19 cellular contexts compared by ENCODE assay signal in the genomic region with DNA sequence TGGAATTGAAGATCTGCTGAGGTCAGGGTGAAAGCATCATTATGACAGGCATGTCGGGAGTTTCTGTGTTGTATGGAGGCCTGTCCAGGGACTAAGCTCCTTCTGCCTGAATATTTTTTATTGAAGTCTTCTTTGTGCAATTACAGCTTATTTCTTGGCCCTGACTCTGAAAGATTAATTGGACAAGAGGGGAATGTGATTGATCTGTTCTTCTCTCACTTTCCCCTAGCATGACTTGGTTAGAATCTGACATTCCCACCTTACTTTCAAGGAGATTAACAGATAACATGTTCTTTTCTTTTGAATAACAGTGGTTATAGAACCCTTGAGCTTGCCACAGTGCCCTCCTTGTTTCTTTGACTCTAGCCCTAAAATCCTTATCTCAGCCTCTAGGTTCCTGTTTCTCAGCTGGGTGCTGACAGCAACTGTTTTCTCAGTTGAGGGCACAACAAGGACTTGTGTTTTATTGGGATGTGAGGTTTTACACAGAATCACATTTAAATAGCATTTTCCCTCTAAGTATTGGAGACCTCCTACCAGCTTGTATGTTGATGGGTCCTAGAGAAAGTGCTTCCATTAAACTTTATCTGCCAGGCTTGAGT. TPM values are rescaled to one million over a fixed set of nuclear protein-coding genes. Genes with fewer than 3 reads are reported as not detected.
DNase-seq lines count a peak whose midpoint lies in the region; ATAC-seq and TF ChIP-seq lines count a peak whose summit lies in the region.
"Had no signal": no experiment of that assay in that cellular context is flagged by ENCODE, and none has a peak within 500 bp of the region (broad histone marks: within the 10 kb centered on the region; RNA-seq: fewer than 3 reads in every experiment).

No MANE protein-coding gene starts in this region.

- peaks cover 42% of the 10 kb centered on the region; the same call in 1 of the 2 replicates for H3K79me2 ChIP-seq in Loucy (ENCODE audit: insufficient read depth, low read length)

- H2BK5ac ChIP-seq in mesenchymal stem cell (ENCODE audit: low read depth, low read length, poor library complexity, severe bottlenecking): no peak overlapping the region

- H3K79me1 ChIP-seq in mesenchymal stem cell (replicated peaks; ENCODE audit: low read length, poor library complexity, severe bottlenecking): peaks cover 13% of the 10 kb centered on the region

- no peak overlapping the region for H3K4me3 Mint-ChIP-seq in CD8-positive, alpha-beta T cell
- H3K4me3 Mint-ChIP-seq in activated T-helper 17 cell treated with anti-CD3 and anti-CD28 coated beads, Interleukin-2, amount 50 U/mL, for 72 hours: no peak overlapping the region

- H3K9me3 Mint-ChIP-seq in CD8-positive, alpha-beta T cell: peaks cover 12% of the 10 kb centered on the region
- peaks cover 4% of the 10 kb centered on the region for H3K9me3 Mint-ChIP-seq in activated T-helper 17 cell treated with anti-CD3 and anti-CD28 coated beads, Interleukin-2, amount 50 U/mL, for 72 hours

- H3K27ac ChIP-seq in CD8-positive, alpha-beta T cell (ENCODE audit: low read depth, low read length): no peak overlapping the region
- no peak overlapping the region for H3K27ac ChIP-seq in mesenchymal stem cell (ENCODE audit: low read length, poor library complexity, severe bottlenecking)
- H3K27ac ChIP-seq: Peyer's patch had no signal

- no peaks in the 10 kb centered on the region for H3K27me3 Mint-ChIP-seq in CD8-positive, alpha-beta T cell (ENCODE audit: low read depth)
- H3K27me3 Mint-ChIP-seq in activated T-helper 17 cell treated with anti-CD3 and anti-CD28 coated beads, Interleukin-2, amount 50 U/mL, for 72 hours: no peaks in the 10 kb centered on the region

- H3K18ac ChIP-seq in mesenchymal stem cell (ENCODE audit: low read depth in 1 of 2, low read length in 2 of 2): no peak overlapping the region

- no peaks in the 10 kb centered on the region for H3K9me2 ChIP-seq in Loucy (replicated peaks; ENCODE audit: low read depth, low read length)

- H3K4me3 ChIP-seq in CD8-positive, alpha-beta T cell (ENCODE audit: low read depth, low read length): no peak overlapping the region
- H3K4me3 ChIP-seq in Loucy (ENCODE audit: low read length, poor library complexity, severe bottlenecking) (no peak overlapping the region), mesenchymal stem cell (ENCODE audit: insufficient read depth in 1 of 2, low read depth in 1 of 2, low read length in 2 of 2) (no peak overlapping the region)
- H3K4me3 ChIP-seq: Peyer's patch had no signal

- peak overlapping the region; percentile 32 for H3K27ac Mint-ChIP-seq in CD8-positive, alpha-beta T cell
- peak overlapping the region; percentile 33 for H3K27ac Mint-ChIP-seq in activated T-helper 17 cell treated with anti-CD3 and anti-CD28 coated beads, Interleukin-2, amount 50 U/mL, for 72 hours

- H3K4ac ChIP-seq in mesenchymal stem cell (ENCODE audit: low read depth in 1 of 2, low read length in 2 of 2): no peak overlapping the region

- no peak overlapping the region for H2BK15ac ChIP-seq in mesenchymal stem cell (ENCODE audit: low read depth, poor library complexity, severe bottlenecking)

- no peak overlapping the region for H2AK5ac ChIP-seq in mesenchymal stem cell (ENCODE audit: low read length, severe bottlenecking)

- H4K8ac ChIP-seq in mesenchymal stem cell (ENCODE audit: low read length): no peak overlapping the region

- H3K4me2 ChIP-seq in Loucy (ENCODE audit: low read depth, low read length, poor library complexity, severe bottlenecking): peak overlapping the region; percentile 3
- H3K4me2 ChIP-seq in mesenchymal stem cell (ENCODE audit: low read length, poor library complexity, severe bottlenecking): no peak overlapping the region

- H3K9ac ChIP-seq in Loucy (ENCODE audit: low read depth, low read length, poor library complexity, severe bottlenecking): no peak overlapping the region
- no peak overlapping the region for H3K9ac ChIP-seq in mesenchymal stem cell (ENCODE audit: low read length)

- peaks cover 7% of the 10 kb centered on the region for H3K9me3 ChIP-seq in CD8-positive, alpha-beta T cell (ENCODE audit: low read length)
- H3K9me3 ChIP-seq in Loucy (ENCODE audit: insufficient read depth, low read depth, low read length) (peaks cover 19% of the 10 kb centered on the region; the same call in 1 of the 2 replicates), mesenchymal stem cell (ENCODE audit: control insufficient read depth, low read length) (peaks cover 6% of the 10 kb centered on the region)

- intact Hi-C loops in CD8-positive, alpha-beta T cell (cut with DNase I, micrococcal nuclease): no loop called here

- H3K23ac ChIP-seq in mesenchymal stem cell (ENCODE audit: low read length in 2 of 2): no peak overlapping the region

- H3F3A ChIP-seq in Loucy (ENCODE audit: low read depth): no peaks in the 10 kb centered on the region; the same call in 1 of the 2 replicates

- no peak overlapping the region for H2BK120ac ChIP-seq in mesenchymal stem cell (ENCODE audit: low read depth, low read length)

- ATAC-seq in CD8-positive, alpha-beta T cell: no peak
- ATAC-seq in activated T-helper 17 cell treated with anti-CD3 and anti-CD28 coated beads, Interleukin-2, amount 50 U/mL, for 72 hours (replicated peaks): no peak
- no peak for ATAC-seq in GM19035 (IDR thresholded peaks at IDR 0.05; ENCODE audit: unreplicated experiment)
- ATAC-seq: left cardiac atrium had no signal

- TF ChIP-seq CTCF in CD8-positive, alpha-beta T cell (IDR thresholded peaks at IDR 0.05): no peak
- no peak for TF ChIP-seq CTCF in Loucy (conservative IDR thresholded peaks at IDR 0.05; ENCODE audit: low read length)

- WGBS in mesenchymal stem cell: 36% methylated on average over 1 of the region's 1 CpG

- H3K14ac ChIP-seq in mesenchymal stem cell (ENCODE audit: low read length in 2 of 2): no peak overlapping the region

- peaks cover 18% of the 10 kb centered on the region for H3K36me3 Mint-ChIP-seq in CD8-positive, alpha-beta T cell
- peaks cover 36% of the 10 kb centered on the region for H3K36me3 Mint-ChIP-seq in activated T-helper 17 cell treated with anti-CD3 and anti-CD28 coated beads, Interleukin-2, amount 50 U/mL, for 72 hours (ENCODE audit: low read depth)

- no peaks in the 10 kb centered on the region for H4K20me1 ChIP-seq in Loucy (ENCODE audit: insufficient read depth, low read length, poor library complexity, severe bottlenecking)

- no peaks in the 10 kb centered on the region for H3K36me3 ChIP-seq in CD8-positive, alpha-beta T cell (ENCODE audit: insufficient read depth, low read length)
- H3K36me3 ChIP-seq in Loucy (ENCODE audit: insufficient read depth, low read length) (peaks cover 8% of the 10 kb centered on the region; the same call in 1 of the 2 replicates), mesenchymal stem cell (ENCODE audit: control insufficient read depth in 1 of 2, insufficient read depth in 2 of 2, low read depth in 1 of 2, low read length in 2 of 2) (peaks cover 0 to 5% of the 10 kb centered on the region in 2 experiments)
- H3K36me3 ChIP-seq: Peyer's patch had no signal

- DNase-seq in CD8-positive, alpha-beta T cell: no peak
- DNase-seq in mesenchymal stem cell: peak; percentile 21
- no peak for DNase-seq in AG20443 (ENCODE audit: low spot score)
- no peak for DNase-seq in dermis blood vessel endothelial cell
- no peak for DNase-seq in T-helper 2 cell
- DNase-seq: activated CD4-positive, alpha-beta T cell treated with anti-CD3 and anti-CD28 coated beads for 1 hour; activated naive CD4-positive, alpha-beta T cell treated with anti-CD3 and anti-CD28 coated beads, Interleukin-2, amount 50 U/mL, for 16 hours; activated T-cell treated with anti-CD3 and anti-CD28 coated beads for 4 hours; effector memory CD4-positive, alpha-beta T cell; hippocampal formation; left cardiac atrium; MM.1S; NCI-H2107; NCI-H748 treated with DMSO at 0.1 percent for 48 hours; Peyer's patch; T-helper 1 cell had no signal

- no peak overlapping the region for H2AFZ ChIP-seq in Loucy (ENCODE audit: low read length)
- H2AFZ ChIP-seq in mesenchymal stem cell (ENCODE audit: low read depth, low read length): no peak overlapping the region

- no peaks in the 10 kb centered on the region for H3K4me1 ChIP-seq in CD8-positive, alpha-beta T cell (ENCODE audit: insufficient read depth, low read length)
- H3K4me1 ChIP-seq in Loucy (ENCODE audit: insufficient read depth, low read length, poor library complexity, severe bottlenecking): peaks cover 11% of the 10 kb centered on the region
- no peaks in the 10 kb centered on the region for H3K4me1 ChIP-seq in mesenchymal stem cell (ENCODE audit: control insufficient read depth, insufficient read depth, low read depth, low read length)
- H3K4me1 ChIP-seq: Peyer's patch had no signal

- no peak overlapping the region for H4K91ac ChIP-seq in mesenchymal stem cell (ENCODE audit: low read length)

- H2BK12ac ChIP-seq in mesenchymal stem cell (ENCODE audit: low read length in 2 of 2): no peak overlapping the region

- CTCF ChIA-PET in CD8-positive, alpha-beta T cell (lab: Charles Lee): interaction anchor here (0.6 to 1.3 kb wide), 4 partner anchors 12 to 75 kb away, joined by 3 to 5 read pairs (median 3); no protein-coding TSS in a partner anchor

- POLR2A ChIA-PET in CD8-positive, alpha-beta T cell (lab: Charles Lee): no interaction called here

- no peaks in the 10 kb centered on the region for H3K27me3 ChIP-seq in CD8-positive, alpha-beta T cell (ENCODE audit: insufficient read depth, low read length)
- H3K27me3 ChIP-seq in Loucy (ENCODE audit: insufficient read depth, low read length, poor library complexity, severe bottlenecking): no peaks in the 10 kb centered on the region
- no peaks in the 10 kb centered on the region for H3K27me3 ChIP-seq in mesenchymal stem cell (ENCODE audit: control insufficient read depth in 1 of 2, insufficient read depth in 1 of 2, low read length in 2 of 2)
- H3K27me3 ChIP-seq: Peyer's patch had no signal

- H3K4me1 Mint-ChIP-seq in CD8-positive, alpha-beta T cell (ENCODE audit: low read depth): peaks cover 19% of the 10 kb centered on the region
- H3K4me1 Mint-ChIP-seq in activated T-helper 17 cell treated with anti-CD3 and anti-CD28 coated beads, Interleukin-2, amount 50 U/mL, for 72 hours: peaks cover 23% of the 10 kb centered on the region

RNA-seq across cellular contexts. Expression of a gene that starts 12.3 kb away (rescaled TPM):
- total RNA-seq in CD8-positive, alpha-beta T cell: 1 to 10 TPM; 6.9 to 8.1 TPM
- total RNA-seq in activated T-helper 17 cell treated with anti-CD3 and anti-CD28 coated beads, Interleukin-2, amount 50 U/mL, for 72 hours: 10 to 100 TPM; 34.1 to 42.6 TPM
- polyA plus RNA-seq in mesenchymal stem cell (2013, experiment 1 of 2): 19.8 TPM
- 20.5 TPM for polyA plus RNA-seq in mesenchymal stem cell (2013, experiment 2 of 2)
- 7.6 and 9.4 TPM in 2 replicates for total RNA-seq in dermis blood vessel endothelial cell

RNA-seq across cellular contexts. Expression of a gene that starts 51.1 kb away (rescaled TPM):
- 1 to 10 TPM; 7.5 to 8.1 TPM for total RNA-seq in CD8-positive, alpha-beta T cell
- total RNA-seq in activated T-helper 17 cell treated with anti-CD3 and anti-CD28 coated beads, Interleukin-2, amount 50 U/mL, for 72 hours: 10 to 100 TPM; 13.4 to 13.8 TPM
- 20.1 TPM for polyA plus RNA-seq in mesenchymal stem cell (2013, experiment 1 of 2)
- polyA plus RNA-seq in mesenchymal stem cell (2013, experiment 2 of 2): 18.3 TPM
- 11.5 and 15.3 TPM in 2 replicates for total RNA-seq in dermis blood vessel endothelial cell

RNA-seq across cellular contexts. Expression of a gene that starts 51.2 kb away (rescaled TPM):
- total RNA-seq in CD8-positive, alpha-beta T cell: 10 to 100 TPM; 26.0 to 29.3 TPM
- 10 to 100 TPM; 13.5 to 20.7 TPM for total RNA-seq in activated T-helper 17 cell treated with anti-CD3 and anti-CD28 coated beads, Interleukin-2, amount 50 U/mL, for 72 hours
- polyA plus RNA-seq in mesenchymal stem cell (2013, experiment 1 of 2): 32.9 TPM
- polyA plus RNA-seq in mesenchymal stem cell (2013, experiment 2 of 2): 27.7 TPM
- 21.1 and 35.7 TPM in 2 replicates for total RNA-seq in dermis blood vessel endothelial cell

RNA-seq across cellular contexts. Expression of a gene that starts 59.0 kb away (rescaled TPM):
- not detected for total RNA-seq in CD8-positive, alpha-beta T cell
- total RNA-seq in activated T-helper 17 cell treated with anti-CD3 and anti-CD28 coated beads, Interleukin-2, amount 50 U/mL, for 72 hours: under 1 TPM in 1 of 2 donors, not detected in 1; 0.66 TPM
- 6.2 TPM for polyA plus RNA-seq in mesenchymal stem cell (2013, experiment 1 of 2)
- polyA plus RNA-seq in mesenchymal stem cell (2013, experiment 2 of 2): 6.1 TPM
- 8.6 and 12.8 TPM in 2 replicates for total RNA-seq in dermis blood vessel endothelial cell
